In genomic region chr6:165616116-165616515, GRCh38 we compare ENCODE assay signal across 1 cellular context.
TF ChIP-seq lines count a peak whose summit lies in the region.

No MANE protein-coding gene starts in this region.

TF ChIP-seq in WTC11, 78 proteins besides CTCF, POLR2A, EP300 and RAD21 (continued from another document):
- TF ChIP-seq ARID4B (CRISPR knock-in tag; IDR thresholded peaks at IDR 0.05; ENCODE audit: borderline replicate concordance): no peak
- TF ChIP-seq ZMAT4 (CRISPR knock-in tag; IDR thresholded peaks at IDR 0.05): no peak
- TF ChIP-seq IRF1 (CRISPR knock-in tag; IDR thresholded peaks at IDR 0.05): no peak
